Comparison of ENCODE assay signal across 20 cellular contexts in the genomic region with DNA sequence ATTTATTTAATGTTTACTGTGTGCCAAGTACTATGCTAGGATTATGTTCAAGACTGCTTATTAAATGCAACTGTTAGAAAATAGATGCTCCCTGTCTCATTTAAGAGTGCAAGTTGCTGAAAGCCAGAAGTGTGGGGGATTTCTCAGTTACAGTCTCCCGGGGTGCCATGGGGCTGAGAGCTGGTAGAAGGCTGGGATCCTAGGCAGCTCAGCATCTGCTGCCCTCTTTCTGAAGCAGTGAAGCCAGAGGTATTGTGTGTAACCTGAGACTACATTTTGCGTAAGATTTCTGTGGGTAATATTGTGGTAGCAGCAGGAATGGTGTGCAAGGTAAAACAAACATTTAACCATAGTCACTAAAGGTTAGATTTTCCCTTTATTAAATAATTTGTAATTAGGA.
A peak's percentile ranks its signal among the peaks of the same experiment; 100 is the strongest.
DNase-seq lines count a peak whose midpoint lies in the region; ATAC-seq and TF ChIP-seq lines count a peak whose summit lies in the region.
"Had no signal": no experiment of that assay in that cellular context is flagged by ENCODE, and none has a peak within 500 bp of the region (broad histone marks: within the 10 kb centered on the region; RNA-seq: fewer than 3 reads in every experiment).

No MANE protein-coding gene starts in this region.

- CTCF ChIA-PET in CD4-positive, alpha-beta memory T cell (lab: Charles Lee; ENCODE audit: partially characterized antibody), result interaction anchor here (1.1 kb wide), 1 partner anchor 8 kb away, joined by 4 read pairs; no protein-coding TSS in a partner anchor

- no peak for DNase-seq in CD4-positive, alpha-beta memory T cell
- peak; percentile 37 for DNase-seq in HuH-7 (ENCODE audit: low spot score)
- DNase-seq in hepatocyte (ENCODE audit: low spot score), result no peak
- no peak for DNase-seq in AML-193 (lab: John Stamatoyannopoulos, UW)
- no peak for DNase-seq in mucosa of descending colon
- no peak for DNase-seq in NCI-H2029 (lab: John Stamatoyannopoulos, UW)
- DNase-seq: activated CD4-positive, CD25-positive, alpha-beta regulatory T cell treated with anti-CD3 and anti-CD28 coated beads, Interleukin-2, amount 50 U/mL, for 72 hours; activated gamma-delta T cell treated with Interleukin-2 at 50 U/mL for 16 hours; DMS53; effector CD4-positive, alpha-beta T cell; esophagus squamous epithelium; IMR-90; midbrain; NCI-H1048; NCI-H2227 treated with DMSO at 0.1 percent for 48 hours; stimulated activated CD4-positive, alpha-beta T cell treated with anti-CD3 and anti-CD28 coated beads, Interleukin-4, amount 100 ng/mL, for 4 hours; testis had no signal

- no peak overlapping the region for H3K27ac ChIP-seq in CD4-positive, alpha-beta memory T cell (ENCODE audit: low read depth, low read length)
- H3K27ac ChIP-seq in VCaP (peak overlapping the region; percentile 91), hepatocyte (peak overlapping the region; percentile 24)
- H3K27ac ChIP-seq: esophagus squamous epithelium, testis had no signal

- POLR2A ChIA-PET in CD4-positive, alpha-beta memory T cell (lab: Charles Lee; ENCODE audit: partially characterized antibody), result interaction anchor here (0.7 to 1.4 kb wide), 2 partner anchors 26 to 56 kb away, joined by 3 to 4 read pairs; no protein-coding TSS in a partner anchor

- H3K9me3 Mint-ChIP-seq in CD4-positive, alpha-beta memory T cell, result peaks cover 0 to 14% (median 2%) of the 10 kb centered on the region in 8 donors

- peaks cover 56% of the 10 kb centered on the region for H3K79me2 ChIP-seq in hepatocyte

- H3K27me3 Mint-ChIP-seq in CD4-positive, alpha-beta memory T cell, result no peaks in the 10 kb centered on the region
- H3K27me3 Mint-ChIP-seq: B cell had no signal

- intact Hi-C loops in CD4-positive, alpha-beta memory T cell (cut with micrococcal nuclease), result loop anchor here (5.0 kb wide), 1 partner anchor 39 kb away; no protein-coding TSS in a partner anchor
- intact Hi-C loops in mucosa of descending colon (cut with DNase I, micrococcal nuclease), result no loop called here

- peaks cover 14 to 35% (median 23%) of the 10 kb centered on the region in 4 donors for H3K4me1 Mint-ChIP-seq in CD4-positive, alpha-beta memory T cell

- no peak overlapping the region for H3K4me2 ChIP-seq in hepatocyte

- no peak for TF ChIP-seq CTCF in VCaP (conservative IDR thresholded peaks at IDR 0.05)
- TF ChIP-seq CTCF in hepatocyte (IDR thresholded peaks at IDR 0.05; ENCODE audit: poor library complexity), result no peak
- TF ChIP-seq CTCF in mucosa of descending colon (IDR thresholded peaks at IDR 0.05), result no peak

- H3K4me3 ChIP-seq in CD4-positive, alpha-beta memory T cell (ENCODE audit: low read length in 2 of 2), result no peak overlapping the region
- H3K4me3 ChIP-seq in hepatocyte, result no peak overlapping the region
- no peak overlapping the region for H3K4me3 ChIP-seq in mucosa of descending colon
- H3K4me3 ChIP-seq: esophagus squamous epithelium, testis had no signal

- no peaks in the 10 kb centered on the region for H3K9me2 ChIP-seq in hepatocyte (replicated peaks; ENCODE audit: insufficient read depth)

- no peaks in the 10 kb centered on the region for H3K4me1 ChIP-seq in CD4-positive, alpha-beta memory T cell (ENCODE audit: insufficient read depth, low read length)
- H3K4me1 ChIP-seq in hepatocyte (ENCODE audit: insufficient read depth) (peaks cover 18% of the 10 kb centered on the region), mucosa of descending colon (ENCODE audit: low read depth) (peaks cover 8% of the 10 kb centered on the region)

- peaks cover 26 to 34% of the 10 kb centered on the region in 2 donors for H3K36me3 Mint-ChIP-seq in CD4-positive, alpha-beta memory T cell

- H4K20me1 ChIP-seq in hepatocyte (ENCODE audit: insufficient read depth, poor library complexity, severe bottlenecking), result no peaks in the 10 kb centered on the region

- H3K36me3 ChIP-seq in CD4-positive, alpha-beta memory T cell (ENCODE audit: insufficient read depth, low read length), result no peaks in the 10 kb centered on the region
- H3K36me3 ChIP-seq in hepatocyte (replicated peaks; ENCODE audit: insufficient read depth, low read depth) (no peaks in the 10 kb centered on the region), mucosa of descending colon (ENCODE audit: low read depth) (no peaks in the 10 kb centered on the region)
- H3K36me3 ChIP-seq: esophagus squamous epithelium had no signal

- no peaks in the 10 kb centered on the region for H3K27me3 ChIP-seq in CD4-positive, alpha-beta memory T cell (ENCODE audit: insufficient read depth, low read length)
- H3K27me3 ChIP-seq in hepatocyte, result no peaks in the 10 kb centered on the region
- H3K27me3 ChIP-seq: esophagus squamous epithelium, testis had no signal

- H2AFZ ChIP-seq in hepatocyte, result no peak overlapping the region

- peak overlapping the region in 4 of 7 donors; percentile 7 to 54 (median 42) for H3K27ac Mint-ChIP-seq in CD4-positive, alpha-beta memory T cell
- H3K27ac Mint-ChIP-seq: B cell had no signal

- no peak overlapping the region for H3K4me3 Mint-ChIP-seq in CD4-positive, alpha-beta memory T cell
- H3K4me3 Mint-ChIP-seq: B cell had no signal

- ATAC-seq in mucosa of descending colon, result no peak
- ATAC-seq: Right ventricle myocardium inferior had no signal

- no peaks in the 10 kb centered on the region for H3K9me3 ChIP-seq in CD4-positive, alpha-beta memory T cell (ENCODE audit: control insufficient read depth in 1 of 2, low read length in 2 of 2)
- no peaks in the 10 kb centered on the region for H3K9me3 ChIP-seq in hepatocyte (ENCODE audit: low read depth)
- no peaks in the 10 kb centered on the region for H3K9me3 ChIP-seq in mucosa of descending colon
- H3K9me3 ChIP-seq: esophagus squamous epithelium, testis had no signal

- WGBS in hepatocyte (ENCODE audit: low lambda C conversion rate, missing lambda C conversion rate), result 80% methylated on average over 2 of the region's 2 CpGs
